In genomic region chr11:57318178-57318577, GRCh38 we compare ENCODE assay signal across 14 cellular contexts. TPM values are rescaled to one million over a fixed set of nuclear protein-coding genes. Genes with fewer than 3 reads are reported as not detected.
DNase-seq lines count a peak whose midpoint lies in the region; ATAC-seq and TF ChIP-seq lines count a peak whose summit lies in the region.
"Had no signal": no experiment of that assay in that cellular context is flagged by ENCODE, and none has a peak within 500 bp of the region (broad histone marks: within the 10 kb centered on the region; RNA-seq: fewer than 3 reads in every experiment).

No MANE protein-coding gene starts in this region.

- no peak overlapping the region for H4K8ac ChIP-seq in trophoblast cell (ENCODE audit: low read depth, low read length)

- intact Hi-C loops in ascending aorta (cut with DNase I) = no loop called here

- H3K9me3 ChIP-seq in ascending aorta (no peaks in the 10 kb centered on the region), trophoblast cell (ENCODE audit: insufficient read depth, low read depth, low read length) (no peaks in the 10 kb centered on the region)

- no peak overlapping the region for H2BK120ac ChIP-seq in trophoblast cell (ENCODE audit: insufficient read depth, low read length, poor library complexity)

- H3K4me1 ChIP-seq in ascending aorta (peaks cover 10 to 41% of the 10 kb centered on the region in 2 donors), trophoblast cell (ENCODE audit: control insufficient read depth in 1 of 2, insufficient read depth in 2 of 2, low read length in 2 of 2) (peaks cover 16 to 36% of the 10 kb centered on the region in 2 experiments)

- H3K27me3 Mint-ChIP-seq in activated CD4-positive, alpha-beta memory T cell treated with anti-CD3 and anti-CD28 coated beads, Interleukin-2, amount 10 ng/mL, durations not matched to agents 7 days and 5 days = no peaks in the 10 kb centered on the region

- no peaks in the 10 kb centered on the region for H3K36me3 Mint-ChIP-seq in activated CD4-positive, alpha-beta memory T cell treated with anti-CD3 and anti-CD28 coated beads, Interleukin-2, amount 10 ng/mL, durations not matched to agents 7 days and 5 days (ENCODE audit: low read depth)

- no peak overlapping the region for H3K4ac ChIP-seq in trophoblast cell (ENCODE audit: low read depth, low read length)

- WGBS in trophoblast cell (ENCODE audit: extremely low coverage, insufficient coverage, insufficient read length) = no CpG with 5 or more reads among the region's 2 CpGs

- peak overlapping the region; percentile 1 for H3K18ac ChIP-seq in trophoblast cell (ENCODE audit: low read length)

- TF ChIP-seq CTCF in AG10803 (conservative IDR thresholded peaks at IDR 0.05; ENCODE audit: low read length) = no peak
- no peak for TF ChIP-seq CTCF in ascending aorta (IDR thresholded peaks at IDR 0.05)

- no peak overlapping the region for H3K14ac ChIP-seq in trophoblast cell (ENCODE audit: low read length)

- H3K4me3 Mint-ChIP-seq in activated CD4-positive, alpha-beta memory T cell treated with anti-CD3 and anti-CD28 coated beads, Interleukin-2, amount 10 ng/mL, durations not matched to agents 7 days and 5 days = no peak overlapping the region

- peaks cover 10% of the 10 kb centered on the region for H3K79me1 ChIP-seq in trophoblast cell (ENCODE audit: low read length)

- CTCF ChIA-PET in activated CD4-positive, alpha-beta memory T cell treated with anti-CD3 and anti-CD28 coated beads, Interleukin-2, amount 10 ng/mL, durations not matched to agents 7 days and 5 days (lab: Charles Lee) = no interaction called here

- H3K4me3 ChIP-seq in AG10803 (ENCODE audit: low read length) = peak overlapping the region; percentile 27
- H3K4me3 ChIP-seq in ascending aorta = peak overlapping the region in 1 of 2 donors; percentile 11
- no peak overlapping the region for H3K4me3 ChIP-seq in trophoblast cell (ENCODE audit: low read depth, low read length)

- POLR2A ChIA-PET in activated CD4-positive, alpha-beta memory T cell treated with anti-CD3 and anti-CD28 coated beads, Interleukin-2, amount 10 ng/mL, durations not matched to agents 7 days and 5 days (lab: Charles Lee) = no interaction called here

- H3K27me3 ChIP-seq in ascending aorta = no peaks in the 10 kb centered on the region
- H3K27me3 ChIP-seq in trophoblast cell (ENCODE audit: insufficient read depth, low read length) = no peaks in the 10 kb centered on the region

- H2AK5ac ChIP-seq in trophoblast cell (ENCODE audit: low read length) = no peak overlapping the region

- no peaks in the 10 kb centered on the region for H3K9me3 Mint-ChIP-seq in activated CD4-positive, alpha-beta memory T cell treated with anti-CD3 and anti-CD28 coated beads, Interleukin-2, amount 10 ng/mL, durations not matched to agents 7 days and 5 days

- no peak overlapping the region for H3K27ac Mint-ChIP-seq in activated CD4-positive, alpha-beta memory T cell treated with anti-CD3 and anti-CD28 coated beads, Interleukin-2, amount 10 ng/mL, durations not matched to agents 7 days and 5 days

- H4K12ac ChIP-seq in trophoblast cell (ENCODE audit: low read depth, low read length) = no peak overlapping the region

- H3K27ac ChIP-seq in ascending aorta (peak overlapping the region; percentile 38 to 44), trophoblast cell (ENCODE audit: low read depth, low read length) (no peak overlapping the region)

- H3K23ac ChIP-seq in trophoblast cell (ENCODE audit: low read length) = no peak overlapping the region

- no peak overlapping the region for H2AFZ ChIP-seq in trophoblast cell (ENCODE audit: insufficient read depth, low read length, poor library complexity)

- peaks cover 11% of the 10 kb centered on the region for H3K79me2 ChIP-seq in trophoblast cell (ENCODE audit: control insufficient read depth, insufficient read depth, low read length, poor library complexity)

- peaks cover 67 to 74% of the 10 kb centered on the region in 2 donors for H3K36me3 ChIP-seq in ascending aorta
- peaks cover 61 to 70% of the 10 kb centered on the region in 2 experiments for H3K36me3 ChIP-seq in trophoblast cell (ENCODE audit: control insufficient read depth in 1 of 2, insufficient read depth in 2 of 2, low read length in 2 of 2)

- peaks cover 7% of the 10 kb centered on the region for H3K4me1 Mint-ChIP-seq in activated CD4-positive, alpha-beta memory T cell treated with anti-CD3 and anti-CD28 coated beads, Interleukin-2, amount 10 ng/mL, durations not matched to agents 7 days and 5 days

- DNase-seq in AG10803 (ENCODE audit: low read depth) (peak; percentile 53), ascending aorta (ENCODE audit: low spot score in 2 of 2) (no peak), fibroblast of the conjunctiva (ENCODE audit: low read depth) (peak; percentile 50), trophoblast cell (no peak), SIG-M5 treated with dmso at 0.1 percent for 504 hours (lab: John Stamatoyannopoulos, UW; ENCODE audit: unreplicated experiment) (no peak), DMS53 treated with DMSO at 0.1 percent for 48 hours (lab: John Stamatoyannopoulos, UW; ENCODE audit: unreplicated experiment) (no peak)
- DNase-seq in activated CD4-positive, alpha-beta memory T cell treated with anti-CD3 and anti-CD28 coated beads, Interleukin-2, amount 10 ng/mL, durations not matched to agents 7 days and 5 days = no peak
- DNase-seq: effector CD8-positive, alpha-beta T cell; KBM-7; left colon; NCI-H1105 treated with DMSO at 0.1 percent for 48 hours; NCI-H510A had no signal

- no peak overlapping the region for H4K91ac ChIP-seq in trophoblast cell (ENCODE audit: low read depth, low read length)

- H3K4me2 ChIP-seq in trophoblast cell (ENCODE audit: low read length) = no peak overlapping the region

- H2BK5ac ChIP-seq in trophoblast cell (ENCODE audit: low read depth, low read length, poor library complexity) = no peak overlapping the region

- H2BK12ac ChIP-seq in trophoblast cell (ENCODE audit: low read length) = no peak overlapping the region

- ATAC-seq in HG02885 (IDR thresholded peaks at IDR 0.05; ENCODE audit: poor library complexity, unreplicated experiment) = no peak
- ATAC-seq: left colon had no signal

- no peak overlapping the region for H3K9ac ChIP-seq in trophoblast cell (ENCODE audit: low read length)

RNA-seq across cellular contexts. Expression of gene TNKS1BP1, which starts 6.6 kb away (rescaled TPM):
- 131 TPM for total RNA-seq in ascending aorta
- 264 and 289 TPM in 2 replicates for polyA plus RNA-seq in trophoblast cell (2013)
- total RNA-seq in activated CD4-positive, alpha-beta memory T cell treated with anti-CD3 and anti-CD28 coated beads, Interleukin-2, amount 10 ng/mL, durations not matched to agents 7 days and 5 days = 10 to 100 TPM in 1 of 2 experiments, 1 to 10 TPM in 1; 9.9 to 10.7 TPM

RNA-seq across cellular contexts. Expression of gene SSRP1, which starts 17.5 kb away (rescaled TPM):
- total RNA-seq in ascending aorta = 110 TPM
- 113 and 120 TPM in 2 replicates for polyA plus RNA-seq in trophoblast cell (2013)
- 100 to 1,000 TPM; 135 to 137 TPM for total RNA-seq in activated CD4-positive, alpha-beta memory T cell treated with anti-CD3 and anti-CD28 coated beads, Interleukin-2, amount 10 ng/mL, durations not matched to agents 7 days and 5 days

RNA-seq across cellular contexts. Expression of gene P2RX3, which starts 20.0 kb away (rescaled TPM):
- not detected for total RNA-seq in ascending aorta
- polyA plus RNA-seq in trophoblast cell (2013) = 0.07 and 0.11 TPM in 2 replicates
- not detected for total RNA-seq in activated CD4-positive, alpha-beta memory T cell treated with anti-CD3 and anti-CD28 coated beads, Interleukin-2, amount 10 ng/mL, durations not matched to agents 7 days and 5 days
- total RNA-seq: left colon had no signal
- polyA plus RNA-seq: AG04450 had no signal

Comparison
In these comparisons a context has a peak if more than half of its experiments do, and no peak if none do; other contexts are left out.
1. DNase-seq: peak in AG10803 (single experiment) and fibroblast of the conjunctiva (single experiment); none in ascending aorta (0 of 2), trophoblast cell (0 of 2), SIG-M5 treated with dmso at 0.1 percent for 504 hours (single experiment), activated CD4-positive, alpha-beta memory T cell treated with anti-CD3 and anti-CD28 coated beads, Interleukin-2, amount 10 ng/mL, durations not matched to agents 7 days and 5 days (single experiment) and DMS53 treated with DMSO at 0.1 percent for 48 hours (single experiment).
2. RNA of gene TNKS1BP1, which starts 6.6 kb away (total RNA-seq): 131 TPM in ascending aorta (single experiment); 9.9 to 10.7 TPM in activated CD4-positive, alpha-beta memory T cell treated with anti-CD3 and anti-CD28 coated beads, Interleukin-2, amount 10 ng/mL, durations not matched to agents 7 days and 5 days; every median in the first group is over 10 times any median in the second.